23 cellular contexts compared by ENCODE assay signal in the genomic region with DNA sequence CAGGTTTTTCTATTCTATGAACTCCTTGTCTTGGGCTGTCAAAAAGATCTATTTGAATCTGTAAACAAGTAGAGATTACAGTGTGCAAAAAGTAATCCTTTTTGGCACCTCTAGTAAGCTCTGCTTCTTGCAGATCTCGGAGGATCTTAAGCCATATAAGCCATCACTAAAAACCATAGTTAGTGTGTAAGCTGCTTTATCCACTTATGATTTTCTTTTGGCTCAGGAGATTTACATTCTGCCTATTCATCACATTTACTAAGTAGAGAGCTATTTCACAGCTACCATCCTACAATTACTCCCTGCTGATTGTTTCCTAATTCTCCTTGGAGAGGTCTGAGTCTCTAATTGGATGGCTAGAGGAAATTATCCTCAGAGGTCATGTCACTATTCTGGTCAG.
DNase-seq lines count a peak whose midpoint lies in the region; ATAC-seq and TF ChIP-seq lines count a peak whose summit lies in the region.
"Had no signal": no experiment of that assay in that cellular context is flagged by ENCODE, and none has a peak within 500 bp of the region (broad histone marks: within the 10 kb centered on the region; RNA-seq: fewer than 3 reads in every experiment).

No MANE protein-coding gene starts in this region.

- H3K4me1 Mint-ChIP-seq in osteocyte (ENCODE audit: unreplicated experiment), result peaks cover 66% of the 10 kb centered on the region
- H3K4me1 Mint-ChIP-seq: activated naive CD8-positive, alpha-beta T cell treated with anti-CD3 and anti-CD28 coated beads, Interleukin-2, amount 50 U/mL, for 24 hours; stimulated activated effector memory CD8-positive, alpha-beta T cell treated with anti-CD3 and anti-CD28 coated beads, Interleukin-12 subunit alpha, Interleukin-12 subunit beta, amount 100 ng/mL, for 72 hours; T-helper 17 cell had no signal

- no peaks in the 10 kb centered on the region for H3K27me3 Mint-ChIP-seq in osteocyte (ENCODE audit: unreplicated experiment)
- H3K27me3 Mint-ChIP-seq: activated naive CD8-positive, alpha-beta T cell treated with anti-CD3 and anti-CD28 coated beads, Interleukin-2, amount 50 U/mL, for 24 hours; T-helper 17 cell had no signal

- H3K4me3 ChIP-seq in choroid plexus epithelial cell (ENCODE audit: low read depth, low read length) (no peak overlapping the region), sigmoid colon (no peak overlapping the region)
- H3K4me3 ChIP-seq: gastrocnemius medialis, psoas muscle had no signal

- no peak for TF ChIP-seq POLR2A in sigmoid colon (IDR thresholded peaks at IDR 0.05)

- DNase-seq in D341Med (ENCODE audit: low spot score) (peak; percentile 42), NCI-H82 treated with DMSO at 0.1 percent for 48 hours (lab: John Stamatoyannopoulos, UW; ENCODE audit: unreplicated experiment) (peak; percentile 95), choroid plexus epithelial cell (ENCODE audit: low read depth) (peak; percentile 33), osteocyte (ENCODE audit: extremely low spot score, unreplicated experiment) (no peak), Kasumi-1 (lab: John Stamatoyannopoulos, UW) (no peak), sigmoid colon (no peak), hypothalamus (lab: John Stamatoyannopoulos, UW) (no peak)
- DNase-seq: activated CD4-positive, alpha-beta T cell treated with anti-CD3 and anti-CD28 coated beads, Interleukin-2, amount 50 U/mL, for 48 hours; activated naive CD4-positive, alpha-beta T cell; activated naive CD8-positive, alpha-beta T cell treated with anti-CD3 and anti-CD28 coated beads, Interleukin-2, amount 50 U/mL, for 24 hours; DND-41; gastrocnemius medialis; GOT3; hippocampal formation; KBM-7; NCI-H1092 treated with DMSO at 0.1 percent for 48 hours; NCI-H187; NCI-H510A treated with DMSO at 0.1 percent for 48 hours; psoas muscle; T-helper 17 cell had no signal

- H3K36me3 Mint-ChIP-seq in osteocyte (ENCODE audit: unreplicated experiment), result no peaks in the 10 kb centered on the region
- H3K36me3 Mint-ChIP-seq: stimulated activated effector memory CD8-positive, alpha-beta T cell treated with anti-CD3 and anti-CD28 coated beads, Interleukin-12 subunit alpha, Interleukin-12 subunit beta, amount 100 ng/mL, for 72 hours had no signal

- H3K27me3 ChIP-seq in sigmoid colon, result no peaks in the 10 kb centered on the region
- H3K27me3 ChIP-seq: gastrocnemius medialis had no signal

- peaks cover 0 to 11% (median 4%) of the 10 kb centered on the region in 4 donors for H3K4me1 ChIP-seq in sigmoid colon
- H3K4me1 ChIP-seq: gastrocnemius medialis, psoas muscle had no signal

- no peaks in the 10 kb centered on the region for H3K9me3 Mint-ChIP-seq in osteocyte (ENCODE audit: unreplicated experiment)
- H3K9me3 Mint-ChIP-seq: activated naive CD8-positive, alpha-beta T cell treated with anti-CD3 and anti-CD28 coated beads, Interleukin-2, amount 50 U/mL, for 24 hours had no signal

- WGBS in sigmoid colon, 2 donors, result 67 to 72% methylated on average over 1 of the region's 1 CpG

- peak overlapping the region; percentile 67 for H3K27ac Mint-ChIP-seq in osteocyte (ENCODE audit: unreplicated experiment)
- H3K27ac Mint-ChIP-seq: activated naive CD8-positive, alpha-beta T cell treated with anti-CD3 and anti-CD28 coated beads, Interleukin-2, amount 50 U/mL, for 24 hours; stimulated activated effector memory CD8-positive, alpha-beta T cell treated with anti-CD3 and anti-CD28 coated beads, Interleukin-12 subunit alpha, Interleukin-12 subunit beta, amount 100 ng/mL, for 72 hours; T-helper 17 cell had no signal

- no peak overlapping the region for H3K27ac ChIP-seq in sigmoid colon
- H3K27ac ChIP-seq: gastrocnemius medialis, psoas muscle had no signal

- intact Hi-C loops in sigmoid colon (cut with DNase I), result no loop called here

- TF ChIP-seq EP300 in sigmoid colon (IDR thresholded peaks at IDR 0.05), result no peak

- no peak for ATAC-seq in HG03565 (IDR thresholded peaks at IDR 0.05; ENCODE audit: unreplicated experiment)
- ATAC-seq: activated naive CD8-positive, alpha-beta T cell treated with anti-CD3 and anti-CD28 coated beads, Interleukin-2, amount 50 U/mL, for 24 hours; gastrocnemius medialis; psoas muscle; SK-N-SH treated with all-trans-retinoic acid at 6 μM for 48 hours; stimulated activated effector memory CD8-positive, alpha-beta T cell treated with anti-CD3 and anti-CD28 coated beads, Interleukin-12 subunit alpha, Interleukin-12 subunit beta, amount 100 ng/mL, for 72 hours; T-helper 17 cell had no signal

- no peaks in the 10 kb centered on the region for H3K9me3 ChIP-seq in sigmoid colon
- H3K9me3 ChIP-seq: gastrocnemius medialis, psoas muscle had no signal

- no peaks in the 10 kb centered on the region for H3K36me3 ChIP-seq in sigmoid colon
- H3K36me3 ChIP-seq: gastrocnemius medialis had no signal

- no peak for TF ChIP-seq CTCF in choroid plexus epithelial cell (conservative IDR thresholded peaks at IDR 0.05; ENCODE audit: low read depth, low read length)
- TF ChIP-seq CTCF in osteocyte (IDR thresholded peaks at IDR 0.05), result no peak
- no peak for TF ChIP-seq CTCF in sigmoid colon (IDR thresholded peaks at IDR 0.05)

- no peak overlapping the region for H3K4me3 Mint-ChIP-seq in osteocyte (ENCODE audit: unreplicated experiment)
- H3K4me3 Mint-ChIP-seq: activated naive CD8-positive, alpha-beta T cell treated with anti-CD3 and anti-CD28 coated beads, Interleukin-2, amount 50 U/mL, for 24 hours; stimulated activated effector memory CD8-positive, alpha-beta T cell treated with anti-CD3 and anti-CD28 coated beads, Interleukin-12 subunit alpha, Interleukin-12 subunit beta, amount 100 ng/mL, for 72 hours; T-helper 17 cell had no signal

Comparison
In these comparisons a context has a peak if more than half of its experiments do, and no peak if none do; other contexts are left out.
1. DNase-seq: peak in D341Med (single experiment), NCI-H82 treated with DMSO at 0.1 percent for 48 hours (single experiment) and choroid plexus epithelial cell (single experiment); none in osteocyte (single experiment), Kasumi-1 (0 of 2), sigmoid colon (single experiment) and hypothalamus (0 of 51).